Comparison of ENCODE assay signal across 27 cellular contexts in genomic region chrX:110989447-110989846, GRCh38.
"Had no signal": no experiment of that assay in that cellular context is flagged by ENCODE, and none has a peak within 500 bp of the region (broad histone marks: within the 10 kb centered on the region; RNA-seq: fewer than 3 reads in every experiment).

No MANE protein-coding gene starts in this region.

- DNase-seq: activated CD4-positive, alpha-beta memory T cell treated with anti-CD3 and anti-CD28 coated beads, Interleukin-2, amount 10 ng/mL, durations not matched to agents 7 days and 5 days; activated CD4-positive, alpha-beta T cell treated with anti-CD3 and anti-CD28 coated beads for 1 hour; activated CD4-positive, alpha-beta T cell treated with anti-CD3 and anti-CD28 coated beads for 48 hours; activated CD4-positive, CD25-positive, alpha-beta regulatory T cell; activated CD8-positive, alpha-beta memory T cell treated with anti-CD3 and anti-CD28 coated beads for 24 hours; activated CD8-positive, alpha-beta memory T cell treated with anti-CD3 and anti-CD28 coated beads, Interleukin-2, amount 10 ng/mL, durations not matched to agents 7 days and 5 days; activated CD8-positive, alpha-beta memory T cell treated with anti-CD3 and anti-CD28 coated beads, Interleukin-2, amount 50 U/mL, for 48 hours; activated effector memory CD4-positive, alpha-beta T cell treated with Interleukin-2 at 50 U/mL for 16 hours; activated naive CD4-positive, alpha-beta T cell treated with anti-CD3 and anti-CD28 coated beads, Interleukin-2, amount 10 ng/mL, durations not matched to agents 7 days and 5 days; activated naive CD8-positive, alpha-beta T cell treated with anti-CD3 and anti-CD28 coated beads, Interleukin-2, amount 50 U/mL, for 24 hours; activated T-cell treated with anti-CD3 and anti-CD28 coated beads, Interleukin-2, amount 50 U/mL, for 48 hours; anterior cingulate cortex; central memory CD4-positive, alpha-beta T cell; KG1; MM.1S; NCI-H1092; NCI-H146; NCI-H187; NCI-H2081; NCI-H2171; NCI-H510A; NCI-H69; NK-92 treated with Interleukin-12 subunit alpha and Interleukin-12 subunit beta, amount 100 ng/mL, for 24 hours; PC-9; Right ventricle myocardium superior; T1000; WERI-Rb-1 had no signal

- H3K27ac ChIP-seq: PC-9, WERI-Rb-1 had no signal

- H3K4me3 ChIP-seq: PC-9 had no signal

- H3K36me3 ChIP-seq: WERI-Rb-1 had no signal

- ATAC-seq: activated CD8-positive, alpha-beta memory T cell treated with anti-CD3 and anti-CD28 coated beads, Interleukin-2, amount 10 ng/mL, durations not matched to agents 7 days and 5 days; activated naive CD8-positive, alpha-beta T cell treated with anti-CD3 and anti-CD28 coated beads, Interleukin-2, amount 50 U/mL, for 24 hours had no signal
